Comparison of ENCODE assay signal across 8 cellular contexts in genomic region chr7:100603697-100604077, GRCh38. TPM values are rescaled to one million over a fixed set of nuclear protein-coding genes. Genes with fewer than 3 reads are reported as not detected.
DNase-seq lines count a peak whose midpoint lies in the region; ATAC-seq, FAIRE-seq and TF ChIP-seq lines count a peak whose summit lies in the region.

No MANE protein-coding gene starts in this region.

- no peaks in the 10 kb centered on the region for H3F3A ChIP-seq in DOHH2 (ENCODE audit: control insufficient read depth, insufficient read depth)

- WGBS in mammary epithelial cell (ENCODE audit: low coverage, missing lambda C conversion rate), result 16% methylated on average over 10 of the region's 15 CpGs

- H3K4me3 ChIP-seq in DOHH2 (ENCODE audit: low read length), result peak overlapping the region; percentile 74
- H3K4me3 ChIP-seq in mammary epithelial cell (replicated peaks in 1 of 3; ENCODE audit: insufficient read depth in 1 of 3, low read depth in 2 of 3, low read length in 3 of 3), result peak overlapping the region in 2 of 3 experiments; percentile 53 to 64
- H3K4me3 ChIP-seq in muscle layer of colon (ENCODE audit: low read depth in 1 of 2, low read length in 2 of 2), result peak overlapping the region; percentile 26 to 55

- H3K9me3 ChIP-seq in DOHH2 (ENCODE audit: control insufficient read depth, insufficient read depth, low read length), result no peaks in the 10 kb centered on the region
- no peaks in the 10 kb centered on the region for H3K9me3 ChIP-seq in mammary epithelial cell (replicated peaks; ENCODE audit: insufficient read depth, low read length)
- no peaks in the 10 kb centered on the region for H3K9me3 ChIP-seq in muscle layer of colon (ENCODE audit: low read length)

- H3K36me3 ChIP-seq in DOHH2 (ENCODE audit: control insufficient read depth, low read length), result no peaks in the 10 kb centered on the region
- no peaks in the 10 kb centered on the region for H3K36me3 ChIP-seq in mammary epithelial cell (ENCODE audit: insufficient read depth, low read length)
- H3K36me3 ChIP-seq in muscle layer of colon (ENCODE audit: insufficient read depth, low read length), result no peaks in the 10 kb centered on the region

- H3K27ac ChIP-seq in DOHH2 (ENCODE audit: low read depth, low read length) (no peak overlapping the region), mammary epithelial cell (ENCODE audit: insufficient read depth, low read depth, low read length) (no peak overlapping the region), muscle layer of colon (ENCODE audit: low read depth, low read length) (peak overlapping the region; percentile 80), foreskin keratinocyte (no peak overlapping the region)

- no peak for TF ChIP-seq RAD21 in Ishikawa (IDR thresholded peaks at IDR 0.05; ENCODE audit: low read depth)

- no peak for FAIRE-seq in HTR-8/SVneo (lab: Jason Lieb, UNC)

- in situ Hi-C loops in mammary epithelial cell (cut with MboI; ENCODE audit: low sequenced_read_pairs in 2 of 2), result no loop called here

- H3K4me1 ChIP-seq in DOHH2 (ENCODE audit: control insufficient read depth, low read length), result peaks cover 19% of the 10 kb centered on the region
- H3K4me1 ChIP-seq in mammary epithelial cell (ENCODE audit: insufficient read depth, low read length), result peaks cover 18% of the 10 kb centered on the region
- H3K4me1 ChIP-seq in muscle layer of colon (ENCODE audit: insufficient read depth, low read length), result peaks cover 10% of the 10 kb centered on the region
- H3K4me1 ChIP-seq in foreskin keratinocyte, result no peaks in the 10 kb centered on the region

- intact Hi-C loops in mammary epithelial cell (cut with micrococcal nuclease), result loop anchor here (1.0 to 2.0 kb wide), 2 partner anchors 17 to 88 kb away; partner anchors contain the start of genes FBXO24 and LRCH4

- H3K4me2 ChIP-seq in DOHH2 (ENCODE audit: low read length), result peak overlapping the region; percentile 89
- peak overlapping the region; percentile 92 for H3K4me2 ChIP-seq in mammary epithelial cell (ENCODE audit: insufficient read depth, low read depth, low read length)

- H3K27me3 ChIP-seq in DOHH2 (ENCODE audit: control insufficient read depth, low read length) (peaks cover 31% of the 10 kb centered on the region), mammary epithelial cell (ENCODE audit: insufficient read depth, low read length) (no peaks in the 10 kb centered on the region), muscle layer of colon (ENCODE audit: control insufficient read depth in 1 of 2, insufficient read depth in 2 of 2, low read length in 2 of 2) (no peaks in the 10 kb centered on the region), foreskin keratinocyte (no peaks in the 10 kb centered on the region)

- no peak for TF ChIP-seq EP300 in Ishikawa (IDR thresholded peaks at IDR 0.05; ENCODE audit: borderline replicate concordance)

- H4K20me1 ChIP-seq in DOHH2 (ENCODE audit: control insufficient read depth, insufficient read depth, low read depth, low read length) (no peaks in the 10 kb centered on the region), mammary epithelial cell (ENCODE audit: insufficient read depth, low read length) (no peaks in the 10 kb centered on the region)

- H3K9me2 ChIP-seq in DOHH2 (replicated peaks; ENCODE audit: control insufficient read depth, low read length), result no peaks in the 10 kb centered on the region

- ATAC-seq in foreskin keratinocyte, result no peak

- dilution Hi-C loops in mammary epithelial cell (cut with HindIII; ENCODE audit: low sequenced_read_pairs), result no loop called here

- no peaks in the 10 kb centered on the region for H3K79me2 ChIP-seq in DOHH2 (ENCODE audit: control insufficient read depth, low read length)
- no peaks in the 10 kb centered on the region for H3K79me2 ChIP-seq in mammary epithelial cell (ENCODE audit: insufficient read depth, low read length)

- H3K9ac ChIP-seq in mammary epithelial cell (ENCODE audit: insufficient read depth, low read length) (no peak overlapping the region), muscle layer of colon (ENCODE audit: low read length) (no peak overlapping the region)

- BruUV-seq in mammary epithelial cell (replicated peaks; lab: Mats Ljungman, UMichigan), result no TSS peak

- no peak for TF ChIP-seq CTCF in DOHH2 (IDR thresholded peaks at IDR 0.05; ENCODE audit: low read depth, low read length, poor library complexity, severe bottlenecking)
- no peak for TF ChIP-seq CTCF in mammary epithelial cell (conservative IDR thresholded peaks at IDR 0.05 in 1 of 2, IDR thresholded peaks at IDR 0.05 in 1 of 2; ENCODE audit: extremely low read depth in 1 of 2, insufficient read depth in 1 of 2, low read depth in 1 of 2, low read length in 2 of 2)
- no peak for TF ChIP-seq CTCF in foreskin keratinocyte (conservative IDR thresholded peaks at IDR 0.05)

- peak overlapping the region; percentile 90 for H2AFZ ChIP-seq in mammary epithelial cell (ENCODE audit: low read depth, low read length)

- CTCF ChIA-PET in mammary epithelial cell (lab: Charles Lee; ENCODE audit: low non-redundant PET), result interaction anchor here (0.6 kb wide), 2 partner anchors 8 to 90 kb away, joined by 4 to 5 read pairs; partner anchors contain the start of gene MOSPD3

- no peak for DNase-seq in mammary epithelial cell
- no peak for DNase-seq in foreskin keratinocyte
- no peak for DNase-seq in HTR-8/SVneo (ENCODE audit: insufficient read length, low spot score)
- DNase-seq in UCSD-AML1 (lab: John Stamatoyannopoulos, UW; ENCODE audit: unreplicated experiment), result no peak
- no peak for DNase-seq in A172 (ENCODE audit: low spot score)

TF ChIP-seq in Ishikawa, 13 proteins besides CTCF, POLR2A, EP300 and RAD21:
- TF ChIP-seq, protein P1, sequence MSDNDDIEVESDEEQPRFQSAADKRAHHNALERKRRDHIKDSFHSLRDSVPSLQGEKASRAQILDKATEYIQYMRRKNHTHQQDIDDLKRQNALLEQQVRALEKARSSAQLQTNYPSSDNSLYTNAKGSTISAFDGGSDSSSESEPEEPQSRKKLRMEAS (IDR thresholded peaks at IDR 0.05), result peak; percentile 29
- no peak for TF ChIP-seq ZBTB7A (IDR thresholded peaks at IDR 0.05; ENCODE audit: low read depth)

RNA-seq across cellular contexts. Expression of gene PCOLCE, which starts 1.5 kb away (rescaled TPM):
- total RNA-seq in mammary epithelial cell (1 to 10 TPM in 1 of 2 donors, under 1 TPM in 1; 0.67 to 6.9 TPM), foreskin keratinocyte (2.1 and 2.6 TPM in 2 replicates)
- polyA plus RNA-seq in mammary epithelial cell (0.86 TPM), foreskin keratinocyte (5.2 and 6.9 TPM in 2 replicates)
- not detected for polyA minus RNA-seq in mammary epithelial cell
- total RNA-seq in A172 (2014; rRNA removed; shearing (Covaris generic)), result 18.0 and 38.9 TPM in 2 replicates

RNA-seq across cellular contexts. Expression of gene MOSPD3, which starts 8.7 kb away (rescaled TPM):
- total RNA-seq in mammary epithelial cell (10 to 100 TPM in 1 of 2 donors, 1 to 10 TPM in 1; 6.8 to 16.3 TPM), foreskin keratinocyte (9.7 and 11.7 TPM in 2 replicates)
- polyA plus RNA-seq in mammary epithelial cell (15.7 TPM), foreskin keratinocyte (17.7 and 18.4 TPM in 2 replicates)
- polyA minus RNA-seq in mammary epithelial cell, result 11.3 TPM
- 6.9 and 19.3 TPM in 2 replicates for total RNA-seq in A172 (2014; rRNA removed; shearing (Covaris generic))

RNA-seq across cellular contexts. Expression of gene FBXO24, which starts 17.6 kb away (rescaled TPM):
- total RNA-seq in mammary epithelial cell (under 1 TPM; 0.17 to 0.45 TPM), foreskin keratinocyte (0.27 and 0.49 TPM in 2 replicates)
- polyA plus RNA-seq in mammary epithelial cell (0.44 TPM), foreskin keratinocyte (0.44 and 0.46 TPM in 2 replicates)
- not detected for polyA minus RNA-seq in mammary epithelial cell
- 0.48 TPM in 1 of 2 replicates, not detected in the other for total RNA-seq in A172 (2014; rRNA removed; shearing (Covaris generic))

RNA-seq across cellular contexts. Expression of gene LRCH4, which starts 17.8 kb away (rescaled TPM):
- 10 to 100 TPM in 1 of 2 donors, 1 to 10 TPM in 1; 7.8 to 29.1 TPM for total RNA-seq in mammary epithelial cell
- polyA plus RNA-seq in mammary epithelial cell, result 8.1 TPM
- 6.0 TPM for polyA minus RNA-seq in mammary epithelial cell
- 12.2 and 15.1 TPM in 2 replicates for total RNA-seq in foreskin keratinocyte
- polyA plus RNA-seq in foreskin keratinocyte, result 16.1 and 19.1 TPM in 2 replicates
- total RNA-seq in A172 (2014; rRNA removed; shearing (Covaris generic)), result 10.7 and 11.4 TPM in 2 replicates

RNA-seq across cellular contexts. Expression of gene SAP25, which starts 30.0 kb away (rescaled TPM):
- total RNA-seq in mammary epithelial cell, result 1 to 10 TPM in 1 of 2 donors, not detected in 1; 2.0 TPM
- 0.18 TPM for polyA plus RNA-seq in mammary epithelial cell
- not detected for polyA minus RNA-seq in mammary epithelial cell
- total RNA-seq in foreskin keratinocyte, result not detected in 2 replicates
- 0.64 and 0.70 TPM in 2 replicates for polyA plus RNA-seq in foreskin keratinocyte
- total RNA-seq in A172 (2014; rRNA removed; shearing (Covaris generic)), result 0.19 and 0.55 TPM in 2 replicates
